8 cellular contexts compared by ENCODE assay signal in the genomic region with DNA sequence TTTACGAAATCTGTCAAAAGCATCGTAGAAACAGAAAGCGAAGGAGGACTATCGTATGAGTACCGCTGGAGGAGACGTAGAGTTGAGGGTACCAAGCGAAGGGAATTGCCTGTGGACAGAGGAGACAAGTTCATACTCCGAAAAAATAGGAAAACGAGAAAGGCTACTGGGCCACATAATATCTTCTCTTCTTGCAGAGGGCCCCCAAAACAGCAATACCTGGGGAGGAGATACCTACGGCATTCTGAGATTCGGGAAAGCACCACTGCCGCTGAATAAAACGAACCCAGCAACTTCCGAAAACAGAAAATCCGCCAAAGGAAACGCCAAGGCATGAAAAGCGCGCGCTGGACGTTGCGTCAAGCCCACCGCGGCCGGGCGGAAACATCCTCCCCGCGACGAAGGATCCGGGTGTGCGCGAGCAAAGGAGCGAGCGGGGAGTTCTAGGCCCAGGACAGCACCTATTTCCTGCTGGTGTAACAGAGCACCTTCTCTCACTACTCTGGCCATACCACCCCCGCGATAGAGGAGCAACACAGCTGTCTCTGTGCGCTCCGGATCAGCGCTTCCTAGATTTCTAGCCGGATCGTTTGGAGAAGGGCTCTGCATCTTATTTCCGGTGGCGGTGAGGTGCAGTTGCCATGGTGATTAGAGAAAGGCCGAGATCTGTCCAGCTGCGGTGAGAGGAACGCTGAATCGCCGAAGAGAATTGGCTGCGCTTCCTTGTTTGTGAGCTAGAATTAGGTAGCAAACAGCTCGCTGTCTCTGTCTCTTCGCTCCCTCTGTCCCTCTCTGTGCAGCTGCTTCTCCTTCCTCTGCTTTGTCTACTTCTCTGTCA. TPM values are rescaled to one million over a fixed set of nuclear protein-coding genes. Genes with fewer than 3 reads are reported as not detected.
A peak's percentile ranks its signal among the peaks of the same experiment; 100 is the strongest.
DNase-seq lines count a peak whose midpoint lies in the region; ATAC-seq and TF ChIP-seq lines count a peak whose summit lies in the region.

EFCAB7 (plus strand) TSS at position 635 of the 838 bp plus-strand sequence. CDS start 2,048 bp downstream, outside the sequence.
A gene with protein sequence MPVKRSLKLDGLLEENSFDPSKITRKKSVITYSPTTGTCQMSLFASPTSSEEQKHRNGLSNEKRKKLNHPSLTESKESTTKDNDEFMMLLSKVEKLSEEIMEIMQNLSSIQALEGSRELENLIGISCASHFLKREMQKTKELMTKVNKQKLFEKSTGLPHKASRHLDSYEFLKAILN (minus strand): TSS at position 335 of the 838 bp plus-strand sequence. CDS start 92 bp downstream, at position 243.

- TF ChIP-seq POLR2A in GM19193 (IDR thresholded peaks at IDR 0.05; ENCODE audit: extremely low read depth, insufficient read depth, insufficient read length), result peak; percentile 76

- H3K27ac ChIP-seq in cingulate gyrus (ENCODE audit: low read depth, low read length), result peak within 1 kb of the TSS; percentile 100

- DNase-seq in Ammon's horn (ENCODE audit: low spot score) (peak; percentile 92), NCI-H460 (ENCODE audit: extremely low read depth, low read depth) (peak; percentile 84), kidney tubule cell (ENCODE audit: low spot score) (peak; percentile 97)
- DNase-seq in activated CD4-positive, alpha-beta T cell treated with anti-CD3 and anti-CD28 coated beads for 4 hours, result peak; percentile 72 to 75
- DNase-seq in stimulated activated CD4-positive, alpha-beta T cell treated with anti-CD3 and anti-CD28 coated beads, Interleukin-1b, Interleukin-23, amount 100 ng/mL, for 1 hour (ENCODE audit: low read depth in 2 of 2), result peak; percentile 52 to 65

- ATAC-seq in HG03432 (IDR thresholded peaks at IDR 0.05; ENCODE audit: unreplicated experiment), result peak; percentile 90

RNA-seq across cellular contexts. Expression of gene EFCAB7, which starts in this region (rescaled TPM):
- total RNA-seq in NCI-H460 (2014; rRNA removed; shearing (Covaris generic)), result 8.1 and 8.6 TPM in 2 replicates
- 6.0 and 6.9 TPM in 2 replicates for polyA plus RNA-seq in NCI-H460 (2014; cell fraction: nucleus; rRNA removed)

RNA-seq across cellular contexts. Expression of the second gene that starts in this region (rescaled TPM):
- 50.0 and 53.7 TPM in 2 replicates for total RNA-seq in NCI-H460 (2014; rRNA removed; shearing (Covaris generic))
- 36.1 and 54.1 TPM in 2 replicates for polyA plus RNA-seq in NCI-H460 (2014; cell fraction: nucleus; rRNA removed)

Comparison
In these comparisons a context has a peak if more than half of its experiments do, and no peak if none do; other contexts are left out.
1. Peak in every context shown above with its lines: DNase-seq, ATAC-seq and H3K27ac ChIP-seq.